Comparison of ENCODE assay signal across 8 cellular contexts in the genomic region with DNA sequence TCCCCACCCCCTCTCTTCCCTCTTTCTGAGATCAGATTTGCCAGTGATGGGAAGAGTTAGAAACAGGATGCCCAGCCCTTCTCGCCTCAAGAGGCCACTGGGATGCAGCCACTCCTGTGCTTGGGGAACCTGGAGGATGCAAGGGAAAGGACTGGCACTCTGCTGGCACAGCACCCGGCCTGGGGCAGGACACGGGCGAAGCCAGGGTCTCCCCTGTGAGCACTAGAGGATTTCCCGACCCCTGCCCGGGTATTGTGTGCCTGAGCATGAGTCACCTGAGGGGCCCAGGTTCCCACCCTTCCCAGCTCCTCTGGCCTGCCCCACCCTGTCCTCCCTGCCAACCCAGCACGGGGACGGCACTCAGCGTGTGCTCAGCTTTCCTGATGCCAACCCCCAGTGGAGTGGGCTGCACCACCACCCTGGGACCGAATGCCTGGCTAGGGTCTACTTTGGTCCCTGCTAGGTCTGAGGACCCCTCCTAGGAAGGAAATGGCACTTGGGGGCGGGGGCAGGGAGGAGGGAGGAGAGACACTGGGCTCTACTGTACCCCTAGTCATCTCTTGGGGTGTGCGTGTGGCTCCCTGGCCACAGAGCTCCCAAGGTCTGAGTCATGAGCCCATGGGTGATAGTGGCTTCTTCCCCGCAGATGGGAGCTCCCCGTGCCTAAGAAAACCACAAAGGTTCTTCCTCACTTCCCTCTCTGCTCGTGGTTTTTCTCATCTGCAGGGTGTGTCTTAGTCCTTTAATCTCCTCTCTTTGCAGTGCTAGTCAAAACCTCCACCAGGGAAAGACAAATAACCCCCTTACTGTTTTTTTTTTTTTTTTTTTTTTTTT. TPM values are rescaled to one million over a fixed set of nuclear protein-coding genes. Genes with fewer than 3 reads are reported as not detected.
DNase-seq lines count a peak whose midpoint lies in the region; FAIRE-seq and TF ChIP-seq lines count a peak whose summit lies in the region.
"Had no signal": no experiment of that assay in that cellular context is flagged by ENCODE, and none has a peak within 500 bp of the region (broad histone marks: within the 10 kb centered on the region; RNA-seq: fewer than 3 reads in every experiment).

No MANE protein-coding gene starts in this region.

- BruUV-seq in MCF 10A (replicated peaks; lab: Mats Ljungman, UMichigan), result no TSS peak

- H3K4me3 ChIP-seq in WI38 (ENCODE audit: low read depth, low read length) (peak overlapping the region; percentile 42), mesenchymal stem cell (ENCODE audit: insufficient read depth in 1 of 2, low read depth in 1 of 2, low read length in 2 of 2) (peak overlapping the region in 1 of 2 experiments; percentile 74)

- peak overlapping the region in 1 of 2 experiments; percentile 10 for H3K14ac ChIP-seq in mesenchymal stem cell (ENCODE audit: low read length in 2 of 2)

- H3K36me3 ChIP-seq in mesenchymal stem cell (ENCODE audit: control insufficient read depth in 1 of 2, insufficient read depth in 2 of 2, low read depth in 1 of 2, low read length in 2 of 2), result peaks cover 16 to 43% of the 10 kb centered on the region in 2 experiments
- H3K36me3 ChIP-seq: neutrophil had no signal

- H4K8ac ChIP-seq in mesenchymal stem cell (ENCODE audit: low read length), result peak overlapping the region; percentile 89

- H3K27me3 ChIP-seq in mesenchymal stem cell (ENCODE audit: control insufficient read depth in 1 of 2, insufficient read depth in 1 of 2, low read length in 2 of 2), result no peaks in the 10 kb centered on the region

- peak overlapping the region; percentile 88 for H2BK120ac ChIP-seq in mesenchymal stem cell (ENCODE audit: low read depth, low read length)

- peak overlapping the region; percentile 83 for H2BK15ac ChIP-seq in mesenchymal stem cell (ENCODE audit: low read depth, poor library complexity, severe bottlenecking)

- H3K4me3 Mint-ChIP-seq in MCF 10A (ENCODE audit: unreplicated experiment), result peak overlapping the region; percentile 60

- no peaks in the 10 kb centered on the region for H3K79me1 ChIP-seq in mesenchymal stem cell (replicated peaks; ENCODE audit: low read length, poor library complexity, severe bottlenecking)

- no peaks in the 10 kb centered on the region for H3K9me3 ChIP-seq in mesenchymal stem cell (ENCODE audit: control insufficient read depth, low read length)
- H3K9me3 ChIP-seq: neutrophil had no signal

- DNase-seq in GM19239 (ENCODE audit: insufficient read length, low spot score), result no peak
- peak; percentile 86 for DNase-seq in HT-29 (ENCODE audit: low spot score)
- peak; percentile 92 for DNase-seq in MCF 10A (ENCODE audit: unreplicated experiment)
- peak; percentile 98 for DNase-seq in mesenchymal stem cell
- DNase-seq in stimulated activated CD8-positive, alpha-beta memory T cell treated with anti-CD3 and anti-CD28 coated beads, Interleukin-7, amount 100 ng/mL, for 4 hours (ENCODE audit: low read depth in 2 of 2), result peak; percentile 74 to 75
- no peak for DNase-seq in Ammon's horn (ENCODE audit: low spot score)

- peak overlapping the region; percentile 99 for H3K18ac ChIP-seq in mesenchymal stem cell (ENCODE audit: low read depth in 1 of 2, low read length in 2 of 2)

- H2BK5ac ChIP-seq in mesenchymal stem cell (ENCODE audit: low read depth, low read length, poor library complexity, severe bottlenecking), result peak overlapping the region; percentile 67

- peak overlapping the region; percentile 100 for H4K91ac ChIP-seq in mesenchymal stem cell (ENCODE audit: low read length)

- TF ChIP-seq CTCF in WI38 (IDR thresholded peaks at IDR 0.05; ENCODE audit: low read depth, low read length) (no peak), MCF 10A (IDR thresholded peaks at IDR 0.05; ENCODE audit: unreplicated experiment) (no peak)

- peak overlapping the region; percentile 91 for H3K27ac ChIP-seq in mesenchymal stem cell (ENCODE audit: low read length, poor library complexity, severe bottlenecking)
- H3K27ac ChIP-seq: neutrophil had no signal

- peak overlapping the region; percentile 8 for H3K4me2 ChIP-seq in mesenchymal stem cell (ENCODE audit: low read length, poor library complexity, severe bottlenecking)

- H2AK5ac ChIP-seq in mesenchymal stem cell (ENCODE audit: low read length, severe bottlenecking), result peak overlapping the region; percentile 42

- H3K4me1 Mint-ChIP-seq in MCF 10A (ENCODE audit: insufficient read depth, unreplicated experiment), result peaks cover 77% of the 10 kb centered on the region

- 16% methylated on average over 13 of the region's 15 CpGs for WGBS in mesenchymal stem cell

- no peaks in the 10 kb centered on the region for H3K9me3 Mint-ChIP-seq in MCF 10A (ENCODE audit: unreplicated experiment)

- no peaks in the 10 kb centered on the region for H3K27me3 Mint-ChIP-seq in MCF 10A (ENCODE audit: insufficient read depth, unreplicated experiment)

- peak overlapping the region; percentile 51 to 88 for H2BK12ac ChIP-seq in mesenchymal stem cell (ENCODE audit: low read length in 2 of 2)

- H3K4ac ChIP-seq in mesenchymal stem cell (ENCODE audit: low read depth in 1 of 2, low read length in 2 of 2), result peak overlapping the region; percentile 93 to 99

- peaks cover 50% of the 10 kb centered on the region for H3K36me3 Mint-ChIP-seq in MCF 10A (ENCODE audit: insufficient read depth, unreplicated experiment)

- peak overlapping the region; percentile 96 for H3K27ac Mint-ChIP-seq in MCF 10A (ENCODE audit: low read depth, unreplicated experiment)

- peak overlapping the region in 1 of 2 experiments; percentile 20 for H3K23ac ChIP-seq in mesenchymal stem cell (ENCODE audit: low read length in 2 of 2)

- H3K4me1 ChIP-seq in mesenchymal stem cell (ENCODE audit: control insufficient read depth, insufficient read depth, low read depth, low read length), result peaks cover 70% of the 10 kb centered on the region

- H3K9ac ChIP-seq in mesenchymal stem cell (ENCODE audit: low read length), result peak overlapping the region; percentile 99

- intact Hi-C loops in MCF 10A (cut with micrococcal nuclease), result loop anchor here (1.0 kb wide), 1 partner anchor 23 kb away; no protein-coding TSS in a partner anchor

- POLR2A ChIA-PET in MCF 10A (lab: Yijun Ruan, JAX), result interaction anchor here (0.6 to 25.7 kb wide), 10 partner anchors 11 to 642 kb away, joined by 3 to 960 read pairs (median 28); a partner anchor contains a TSS

- peak; percentile 75 for FAIRE-seq in GM19239 (lab: Jason Lieb, UNC)

- CTCF ChIA-PET in MCF 10A (lab: Yijun Ruan, JAX), result interaction anchor here (0.5 to 46.2 kb wide), 6 partner anchors 9 to 98 kb away, joined by 3 to 1892 read pairs (median 103); a partner anchor contains a TSS

- no peak overlapping the region for H2AFZ ChIP-seq in mesenchymal stem cell (ENCODE audit: low read depth, low read length)

RNA-seq across cellular contexts. Expression of a gene that starts 12.4 kb away (rescaled TPM):
- 1,664 and 1,875 TPM in 2 replicates for total RNA-seq in HT-29 (2014; rRNA removed; shearing (Covaris generic))
- total RNA-seq in MCF 10A (2022), result 620 and 716 TPM in 2 replicates
- 732 TPM for polyA plus RNA-seq in mesenchymal stem cell (2013, experiment 1 of 2)
- 747 TPM for polyA plus RNA-seq in mesenchymal stem cell (2013, experiment 2 of 2)

RNA-seq across cellular contexts. Expression of a gene that starts 26.5 kb away (rescaled TPM):
- total RNA-seq in HT-29 (2014; rRNA removed; shearing (Covaris generic)), result 5.1 and 11.6 TPM in 2 replicates
- 1.5 and 4.7 TPM in 2 replicates for total RNA-seq in MCF 10A (2022)
- 0.61 TPM for polyA plus RNA-seq in mesenchymal stem cell (2013, experiment 1 of 2)
- 0.40 TPM for polyA plus RNA-seq in mesenchymal stem cell (2013, experiment 2 of 2)

RNA-seq across cellular contexts. Expression of a gene that starts 44.7 kb away (rescaled TPM):
- total RNA-seq in HT-29 (2014; rRNA removed; shearing (Covaris generic)), result 9.3 and 13.3 TPM in 2 replicates
- total RNA-seq in MCF 10A (2022), result 0.88 and 0.91 TPM in 2 replicates
- 10.4 TPM for polyA plus RNA-seq in mesenchymal stem cell (2013, experiment 1 of 2)
- 10.7 TPM for polyA plus RNA-seq in mesenchymal stem cell (2013, experiment 2 of 2)

Comparison
In these comparisons a context has a peak if more than half of its experiments do, and no peak if none do; other contexts are left out.
1. DNase-seq: peak in HT-29 (single experiment), MCF 10A (single experiment), mesenchymal stem cell (single experiment) and stimulated activated CD8-positive, alpha-beta memory T cell treated with anti-CD3 and anti-CD28 coated beads, Interleukin-7, amount 100 ng/mL, for 4 hours (2 of 2); none in GM19239 (single experiment) and Ammon's horn (single experiment).